ENCODE assay signal across 19 cellular contexts in genomic region chr5:38595149-38595725, GRCh38. TPM values are rescaled to one million over a fixed set of nuclear protein-coding genes. Genes with fewer than 3 reads are reported as not detected.
DNase-seq lines count a peak whose midpoint lies in the region; ATAC-seq, FAIRE-seq and TF ChIP-seq lines count a peak whose summit lies in the region.
"Had no signal": no experiment of that assay in that cellular context is flagged by ENCODE, and none has a peak within 500 bp of the region (broad histone marks: within the 10 kb centered on the region; RNA-seq: fewer than 3 reads in every experiment).

No MANE protein-coding gene starts in this region.

- H3K9me3 ChIP-seq in mesodermal cell (ENCODE audit: control insufficient read depth, low read length) = no peaks in the 10 kb centered on the region
- H3K9me3 ChIP-seq: psoas muscle had no signal

- peaks cover 31% of the 10 kb centered on the region for H3K4me1 Mint-ChIP-seq in chondrocyte (ENCODE audit: low read depth)
- H3K4me1 Mint-ChIP-seq: CD4-positive, CD25-positive, alpha-beta regulatory T cell; IgD-negative memory B cell had no signal

- FAIRE-seq in RCC 7860 (lab: Jason Lieb, UNC) = no peak
- FAIRE-seq: H1 had no signal

- no peaks in the 10 kb centered on the region for H3K9me3 Mint-ChIP-seq in chondrocyte (ENCODE audit: low read depth)

- ATAC-seq in GM21447 (IDR thresholded peaks at IDR 0.05; ENCODE audit: unreplicated experiment) = no peak
- ATAC-seq: psoas muscle had no signal

- in situ Hi-C loops in Caki2 (cut with HindIII; ENCODE audit: low pct_unique_long_range_greater_than_20kb, low sequenced_read_pairs) = no loop called here

- no peaks in the 10 kb centered on the region for H3K36me3 Mint-ChIP-seq in chondrocyte (ENCODE audit: low read depth)
- H3K36me3 Mint-ChIP-seq: CD4-positive, CD25-positive, alpha-beta regulatory T cell; IgD-negative memory B cell had no signal

- peak overlapping the region; percentile 58 for H3K27ac ChIP-seq in mesodermal cell (ENCODE audit: low read depth, low read length, severe bottlenecking)
- H3K27ac ChIP-seq: epithelial cell of prostate, psoas muscle, SK-N-MC had no signal

- no peak overlapping the region for H3K4me3 Mint-ChIP-seq in chondrocyte (ENCODE audit: unreplicated experiment)
- H3K4me3 Mint-ChIP-seq: CD4-positive, CD25-positive, alpha-beta regulatory T cell; IgD-negative memory B cell had no signal

- H3K36me3 ChIP-seq in mesodermal cell (ENCODE audit: control insufficient read depth, insufficient read depth, low read length) = no peaks in the 10 kb centered on the region

- H3K4me1 ChIP-seq in mesodermal cell (ENCODE audit: control insufficient read depth, insufficient read depth, low read length, poor library complexity, severe bottlenecking) = peaks cover 59% of the 10 kb centered on the region

- H3K27me3 Mint-ChIP-seq in chondrocyte (ENCODE audit: low read depth) = no peaks in the 10 kb centered on the region
- H3K27me3 Mint-ChIP-seq: CD4-positive, CD25-positive, alpha-beta regulatory T cell had no signal

- peak overlapping the region; percentile 21 for H3K4me3 ChIP-seq in mesodermal cell (ENCODE audit: extremely low read depth, insufficient read depth, low read length, poor library complexity, severe bottlenecking)
- H3K4me3 ChIP-seq: psoas muscle, SK-N-MC had no signal

- TF ChIP-seq CTCF in chondrocyte (IDR thresholded peaks at IDR 0.05) = no peak

- WGBS in mesodermal cell (ENCODE audit: insufficient coverage in 2 of 2), 2 experiments = 48 to 74% methylated on average over 4 to 5 of the region's 5 CpGs

- DNase-seq in Caki2 (ENCODE audit: low read depth) (peak; percentile 42), NCI-H226 (peak; percentile 83), chondrocyte (ENCODE audit: low spot score) (no peak), RCC 7860 (ENCODE audit: low spot score) (no peak)
- DNase-seq in activated CD4-positive, alpha-beta T cell treated with anti-CD3 and anti-CD28 coated beads for 4 hours = no peak
- no peak for DNase-seq in stimulated activated CD8-positive, alpha-beta memory T cell treated with anti-CD3 and anti-CD28 coated beads, Interleukin-4, amount 100 ng/mL, for 48 hours
- DNase-seq: activated CD4-positive, alpha-beta T cell treated with anti-CD3 and anti-CD28 coated beads for 1 hour; activated T-cell treated with anti-CD3 and anti-CD28 coated beads, Interleukin-2, amount 50 U/mL, for 1 hour; anterior cingulate cortex; CD4-positive, CD25-positive, alpha-beta regulatory T cell; NCI-H146; NCI-H748 treated with DMSO at 0.1 percent for 48 hours; psoas muscle had no signal

- peak overlapping the region; percentile 2 for H3K27ac Mint-ChIP-seq in chondrocyte (ENCODE audit: unreplicated experiment)
- H3K27ac Mint-ChIP-seq: CD4-positive, CD25-positive, alpha-beta regulatory T cell; IgD-negative memory B cell had no signal

RNA-seq across cellular contexts. Expression of gene LIFR, which starts 38.8 kb away (rescaled TPM):
- total RNA-seq in Caki2 (2014; rRNA removed; shearing (Covaris generic); ENCODE audit: low replicate concordance) = 4.2 and 13.7 TPM in 2 replicates
- 5.9 to 7.5 TPM (median 6.6 TPM) in 3 replicates for total RNA-seq in chondrocyte
- 75.5 TPM for polyA plus RNA-seq in mesodermal cell (2013, experiment 1 of 2)
- 78.2 TPM for polyA plus RNA-seq in mesodermal cell (2013, experiment 2 of 2)
- total RNA-seq: CD4-positive, CD25-positive, alpha-beta regulatory T cell had no signal
- polyA plus RNA-seq: CD4-positive, CD25-positive, alpha-beta regulatory T cell; IgD-negative memory B cell had no signal

Comparison
In these comparisons a context has a peak if more than half of its experiments do, and no peak if none do; other contexts are left out.
1. DNase-seq: peak in Caki2 (single experiment) and NCI-H226 (single experiment); none in chondrocyte (single experiment), activated CD4-positive, alpha-beta T cell treated with anti-CD3 and anti-CD28 coated beads for 4 hours (0 of 2), RCC 7860 (single experiment) and stimulated activated CD8-positive, alpha-beta memory T cell treated with anti-CD3 and anti-CD28 coated beads, Interleukin-4, amount 100 ng/mL, for 48 hours (single experiment).